ENCODE assay signal across 13 cellular contexts in the genomic region with DNA sequence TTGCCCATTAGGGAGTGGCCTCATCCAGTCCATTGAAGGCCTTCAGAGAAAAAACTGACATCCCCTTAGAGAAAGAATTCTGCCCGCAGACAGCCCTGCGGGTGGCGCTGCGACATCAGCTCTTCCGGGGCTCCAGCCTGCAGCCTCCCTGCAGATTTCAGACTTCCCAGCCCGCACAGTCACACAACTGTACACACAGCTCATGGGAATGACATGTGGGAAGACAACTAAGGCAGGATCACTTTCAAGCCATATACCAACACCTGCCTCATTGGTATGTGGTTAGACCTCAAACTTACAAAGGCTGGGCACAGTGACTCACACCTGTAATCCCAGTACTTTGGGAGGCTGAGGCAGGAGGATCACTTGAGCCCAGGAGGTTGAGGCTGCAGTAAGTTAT. TPM values are rescaled to one million over a fixed set of nuclear protein-coding genes. Genes with fewer than 3 reads are reported as not detected.
A peak's percentile ranks its signal among the peaks of the same experiment; 100 is the strongest.
DNase-seq lines count a peak whose midpoint lies in the region; ATAC-seq and TF ChIP-seq lines count a peak whose summit lies in the region.
"Had no signal": no experiment of that assay in that cellular context is flagged by ENCODE, and none has a peak within 500 bp of the region (broad histone marks: within the 10 kb centered on the region; RNA-seq: fewer than 3 reads in every experiment).

No MANE protein-coding gene starts in this region.

- peaks cover 44% of the 10 kb centered on the region for H3K4me1 Mint-ChIP-seq in nephron
- H3K4me1 Mint-ChIP-seq in natural killer cell treated with Interleukin-12 subunit alpha and Interleukin-12 subunit beta and Interleukin-15 and Interleukin-18, amount 100 ng/mL, for 72 hours (ENCODE audit: low read depth in 2 of 2), result no peaks in the 10 kb centered on the region

- peak overlapping the region in 2 of 3 experiments; percentile 77 to 100 for H3K27ac Mint-ChIP-seq in nephron
- H3K27ac Mint-ChIP-seq in natural killer cell treated with Interleukin-12 subunit alpha and Interleukin-12 subunit beta and Interleukin-15 and Interleukin-18, amount 100 ng/mL, for 72 hours, result no peak overlapping the region

- TF ChIP-seq CTCF in cardiac fibroblast (IDR thresholded peaks at IDR 0.05; ENCODE audit: low read depth, low read length) (peak; percentile 16), nephron (IDR thresholded peaks at IDR 0.05; ENCODE audit: unreplicated experiment in 3 of 3) (no peak)

- H3K36me3 Mint-ChIP-seq in nephron (ENCODE audit: low read depth), result no peaks in the 10 kb centered on the region
- H3K36me3 Mint-ChIP-seq in natural killer cell treated with Interleukin-12 subunit alpha and Interleukin-12 subunit beta and Interleukin-15 and Interleukin-18, amount 100 ng/mL, for 72 hours, result no peaks in the 10 kb centered on the region

- H3K9me3 Mint-ChIP-seq in nephron, result no peaks in the 10 kb centered on the region
- no peaks in the 10 kb centered on the region for H3K9me3 Mint-ChIP-seq in natural killer cell treated with Interleukin-12 subunit alpha and Interleukin-12 subunit beta and Interleukin-15 and Interleukin-18, amount 100 ng/mL, for 72 hours

- peaks cover 30% of the 10 kb centered on the region for H3K27me3 Mint-ChIP-seq in nephron (ENCODE audit: low read depth)
- H3K27me3 Mint-ChIP-seq in natural killer cell treated with Interleukin-12 subunit alpha and Interleukin-12 subunit beta and Interleukin-15 and Interleukin-18, amount 100 ng/mL, for 72 hours, result peaks cover 1 to 6% of the 10 kb centered on the region in 2 donors

- H3K4me3 ChIP-seq in cardiac fibroblast (replicated peaks in 1 of 2; ENCODE audit: low read depth in 2 of 2, low read length in 2 of 2), result no peak overlapping the region
- H3K4me3 ChIP-seq: suprapubic skin had no signal

- H3K4me3 Mint-ChIP-seq in nephron, result no peak overlapping the region
- no peak overlapping the region for H3K4me3 Mint-ChIP-seq in natural killer cell treated with Interleukin-12 subunit alpha and Interleukin-12 subunit beta and Interleukin-15 and Interleukin-18, amount 100 ng/mL, for 72 hours

- no peak for ATAC-seq in HG03378 (IDR thresholded peaks at IDR 0.05; ENCODE audit: unreplicated experiment)
- ATAC-seq in natural killer cell treated with Interleukin-12 subunit alpha and Interleukin-12 subunit beta and Interleukin-15 and Interleukin-18, amount 100 ng/mL, for 72 hours, result no peak

- peak; percentile 87 for DNase-seq in ELR (ENCODE audit: low read depth)
- DNase-seq in M059J (ENCODE audit: low read depth), result peak; percentile 57
- DNase-seq in cardiac fibroblast (ENCODE audit: low read depth in 2 of 2), result peak; percentile 36 to 62
- DNase-seq in T-helper 2 cell, result no peak
- no peak for DNase-seq in natural killer cell treated with Interleukin-12 subunit alpha and Interleukin-12 subunit beta and Interleukin-15 and Interleukin-18, amount 100 ng/mL, for 72 hours (ENCODE audit: low spot score)
- DNase-seq in cerebellum (ENCODE audit: low spot score), result no peak
- DNase-seq: activated naive CD4-positive, alpha-beta T cell treated with Interleukin-2 at 50 U/mL for 16 hours; NCI-H524; stimulated activated CD4-positive, alpha-beta T cell treated with anti-CD3 and anti-CD28 coated beads, Interleukin-1b, Interleukin-23, amount 100 ng/mL, for 48 hours had no signal

RNA-seq across cellular contexts. Expression of a gene that starts 24.8 kb away (rescaled TPM):
- 207 and 350 TPM in 2 replicates for total RNA-seq in M059J (2014; rRNA removed; shearing (Covaris generic))
- 1 to 10 TPM; 3.7 to 7.3 TPM for total RNA-seq in natural killer cell treated with Interleukin-12 subunit alpha and Interleukin-12 subunit beta and Interleukin-15 and Interleukin-18, amount 100 ng/mL, for 72 hours
- total RNA-seq in cerebellum, result 52.5 TPM

RNA-seq across cellular contexts. Expression of a gene that starts 29.1 kb away (rescaled TPM):
- not detected in 2 replicates for total RNA-seq in M059J (2014; rRNA removed; shearing (Covaris generic))
- total RNA-seq in natural killer cell treated with Interleukin-12 subunit alpha and Interleukin-12 subunit beta and Interleukin-15 and Interleukin-18, amount 100 ng/mL, for 72 hours, result not detected
- not detected for total RNA-seq in cerebellum
- total RNA-seq: mucosa of gallbladder had no signal

Comparison
In these comparisons a context has a peak if more than half of its experiments do, and no peak if none do; other contexts are left out.
1. DNase-seq: peak in ELR (single experiment), M059J (single experiment) and cardiac fibroblast (2 of 2); none in T-helper 2 cell (0 of 5), natural killer cell treated with Interleukin-12 subunit alpha and Interleukin-12 subunit beta and Interleukin-15 and Interleukin-18, amount 100 ng/mL, for 72 hours (single experiment) and cerebellum (single experiment).
2. H3K27ac Mint-ChIP-seq: peak in nephron (2 of 3); none in natural killer cell treated with Interleukin-12 subunit alpha and Interleukin-12 subunit beta and Interleukin-15 and Interleukin-18, amount 100 ng/mL, for 72 hours (0 of 2).